In genomic region chr10:22417736-22418268, GRCh38 we compare ENCODE assay signal across 1 cellular context.
TF ChIP-seq lines count a peak whose summit lies in the region.

No MANE protein-coding gene starts in this region.

TF ChIP-seq in K562, 482 proteins besides CTCF, POLR2A, EP300 and RAD21:
- TF ChIP-seq NFRKB (IDR thresholded peaks at IDR 0.05; ENCODE audit: low read depth) (no peak), SMAD2 (IDR thresholded peaks at IDR 0.05; ENCODE audit: low read depth, low read length) (no peak), NR2C2 (CRISPR knock-in tag; IDR thresholded peaks at IDR 0.05) (no peak), NR2C2 (tag; IDR thresholded peaks at IDR 0.05) (no peak), E2F8 (IDR thresholded peaks at IDR 0.05; ENCODE audit: low read depth, partially characterized antibody) (no peak)
